ENCODE assay signal across 24 cellular contexts in the genomic region with DNA sequence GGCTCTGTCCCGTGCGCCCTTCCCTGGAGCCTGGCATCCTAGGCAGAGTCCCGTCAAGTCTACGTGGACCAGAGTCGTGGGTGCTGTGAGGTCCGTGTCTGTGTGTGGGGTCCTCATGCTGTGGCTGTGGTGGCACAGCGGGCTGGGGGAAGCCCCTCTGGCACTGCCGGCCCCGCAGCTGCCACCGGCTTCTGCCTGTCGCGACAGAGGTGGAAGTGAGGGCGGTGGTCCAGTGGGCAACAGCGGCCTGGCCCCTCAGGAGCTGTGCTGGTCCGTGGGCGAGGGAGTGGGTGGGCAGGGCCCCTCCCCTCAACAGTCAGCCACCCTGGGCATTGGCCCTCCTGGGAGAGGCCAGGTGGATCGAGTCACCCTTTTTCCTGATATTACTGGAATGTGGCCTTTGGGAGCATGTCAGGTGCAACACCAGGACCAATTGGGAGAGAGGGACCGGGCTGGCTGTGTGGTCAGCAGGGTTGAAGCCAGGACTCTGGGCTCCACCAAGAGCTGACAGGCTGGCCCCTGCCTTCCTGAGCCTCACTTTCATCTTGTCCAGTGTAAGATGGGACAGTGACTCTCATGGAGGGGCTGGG. TPM values are rescaled to one million over a fixed set of nuclear protein-coding genes. Genes with fewer than 3 reads are reported as not detected.
DNase-seq lines count a peak whose midpoint lies in the region; ATAC-seq and TF ChIP-seq lines count a peak whose summit lies in the region.
"Had no signal": no experiment of that assay in that cellular context is flagged by ENCODE, and none has a peak within 500 bp of the region (broad histone marks: within the 10 kb centered on the region; RNA-seq: fewer than 3 reads in every experiment).

No MANE protein-coding gene starts in this region.

- intact Hi-C loops in left ventricle myocardium inferior (cut with micrococcal nuclease) (no loop called here), cardiac septum (cut with DNase I) (no loop called here), prostate gland (cut with DNase I) (no loop called here)

- no peaks in the 10 kb centered on the region for H3K9me3 Mint-ChIP-seq in GM23338
- H3K9me3 Mint-ChIP-seq: activated CD8-positive, alpha-beta T cell treated with anti-CD3 and anti-CD28 coated beads for 36 hours; CD4-positive, CD25-positive, alpha-beta regulatory T cell; natural killer cell treated with Interleukin-12 subunit alpha and Interleukin-12 subunit beta and Interleukin-15 and Interleukin-18, amount 100 ng/mL, for 72 hours; T-helper 1 cell treated with Interleukin-12 subunit alpha and Interleukin-12 subunit beta and Interleukin-4 antibody, amounts not matched to agents 30 μg/mL and 1 μg/mL, for 36 hours had no signal

- TF ChIP-seq POLR2A in prostate gland (IDR thresholded peaks at IDR 0.05), result no peak

- H3K9me3 ChIP-seq in left ventricle myocardium inferior (replicated peaks) (no peaks in the 10 kb centered on the region), prostate gland (no peaks in the 10 kb centered on the region)

- no peak overlapping the region for H3K4me3 Mint-ChIP-seq in GM23338
- H3K4me3 Mint-ChIP-seq: activated CD8-positive, alpha-beta T cell treated with anti-CD3 and anti-CD28 coated beads for 36 hours; activated naive CD8-positive, alpha-beta T cell; natural killer cell treated with Interleukin-12 subunit alpha and Interleukin-12 subunit beta and Interleukin-15 and Interleukin-18, amount 100 ng/mL, for 72 hours; T-helper 1 cell treated with Interleukin-12 subunit alpha and Interleukin-12 subunit beta and Interleukin-4 antibody, amounts not matched to agents 30 μg/mL and 1 μg/mL, for 36 hours had no signal

- no peak overlapping the region for H2AFZ ChIP-seq in GM23338

- no peak overlapping the region; the same call in 1 of the 2 replicates for H3K27ac Mint-ChIP-seq in GM23338
- H3K27ac Mint-ChIP-seq: activated CD8-positive, alpha-beta T cell treated with anti-CD3 and anti-CD28 coated beads for 36 hours; activated naive CD8-positive, alpha-beta T cell; natural killer cell treated with Interleukin-12 subunit alpha and Interleukin-12 subunit beta and Interleukin-15 and Interleukin-18, amount 100 ng/mL, for 72 hours; T-helper 1 cell treated with Interleukin-12 subunit alpha and Interleukin-12 subunit beta and Interleukin-4 antibody, amounts not matched to agents 30 μg/mL and 1 μg/mL, for 36 hours had no signal

- H4K20me1 ChIP-seq in GM23338 (replicated peaks; ENCODE audit: insufficient read depth), result peaks cover under 1% of the 10 kb centered on the region; the same call in 1 of the 2 replicates

- H3K27me3 ChIP-seq in left ventricle myocardium inferior (ENCODE audit: low read depth) (no peaks in the 10 kb centered on the region), prostate gland (replicated peaks; ENCODE audit: insufficient read depth) (no peaks in the 10 kb centered on the region), GM23338 (ENCODE audit: insufficient read depth) (no peaks in the 10 kb centered on the region)

- no peaks in the 10 kb centered on the region for H3K36me3 Mint-ChIP-seq in GM23338 (ENCODE audit: low read depth)
- H3K36me3 Mint-ChIP-seq: activated naive CD8-positive, alpha-beta T cell; CD4-positive, CD25-positive, alpha-beta regulatory T cell; natural killer cell treated with Interleukin-12 subunit alpha and Interleukin-12 subunit beta and Interleukin-15 and Interleukin-18, amount 100 ng/mL, for 72 hours had no signal

- H3K4me2 ChIP-seq in GM23338, result no peak overlapping the region

- no peak for ATAC-seq in GM23338
- ATAC-seq in HG02981 (IDR thresholded peaks at IDR 0.05; ENCODE audit: unreplicated experiment), result no peak
- no peak for ATAC-seq in HG03469 (IDR thresholded peaks at IDR 0.05; ENCODE audit: unreplicated experiment)
- ATAC-seq: activated CD8-positive, alpha-beta T cell treated with anti-CD3 and anti-CD28 coated beads for 36 hours; left ventricle myocardium superior; natural killer cell treated with Interleukin-12 subunit alpha and Interleukin-12 subunit beta and Interleukin-15 and Interleukin-18, amount 100 ng/mL, for 72 hours had no signal

- H3K27me3 Mint-ChIP-seq in GM23338 (ENCODE audit: insufficient read depth, low read depth, poor library complexity), result peaks cover 13% of the 10 kb centered on the region
- H3K27me3 Mint-ChIP-seq: activated CD8-positive, alpha-beta T cell treated with anti-CD3 and anti-CD28 coated beads for 36 hours; activated naive CD8-positive, alpha-beta T cell; natural killer cell treated with Interleukin-12 subunit alpha and Interleukin-12 subunit beta and Interleukin-15 and Interleukin-18, amount 100 ng/mL, for 72 hours had no signal

- H3K4me1 Mint-ChIP-seq in GM23338, result peaks cover 11% of the 10 kb centered on the region

- peaks cover 60% of the 10 kb centered on the region for H3K79me2 ChIP-seq in GM23338 (replicated peaks; ENCODE audit: insufficient read depth)

- TF ChIP-seq CTCF in left ventricle myocardium inferior (IDR thresholded peaks at IDR 0.05; ENCODE audit: borderline replicate concordance) (no peak), prostate gland (IDR thresholded peaks at IDR 0.05) (no peak), GM23338 (conservative IDR thresholded peaks at IDR 0.05; ENCODE audit: low read depth in 2 of 2) (no peak)

- H3K9me2 ChIP-seq in GM23338 (ENCODE audit: insufficient read depth), result no peaks in the 10 kb centered on the region

- H3F3A ChIP-seq in GM23338 (replicated peaks; ENCODE audit: low read depth), result no peaks in the 10 kb centered on the region

- no peaks in the 10 kb centered on the region for H3K36me3 ChIP-seq in left ventricle myocardium inferior
- no peaks in the 10 kb centered on the region for H3K36me3 ChIP-seq in prostate gland
- no peaks in the 10 kb centered on the region for H3K36me3 ChIP-seq in GM23338 (ENCODE audit: insufficient read depth)

- H3K4me3 ChIP-seq in left ventricle myocardium inferior (no peak overlapping the region), prostate gland (no peak overlapping the region), GM23338 (no peak overlapping the region)
- H3K4me3 ChIP-seq: SK-N-MC had no signal

- H3K4me1 ChIP-seq in left ventricle myocardium inferior, result peaks cover 99% of the 10 kb centered on the region
- H3K4me1 ChIP-seq in prostate gland (replicated peaks), result peaks cover 65% of the 10 kb centered on the region
- H3K4me1 ChIP-seq in GM23338 (ENCODE audit: insufficient read depth), result no peaks in the 10 kb centered on the region

- DNase-seq in left ventricle myocardium inferior (no peak), cardiac septum (ENCODE audit: low spot score) (no peak), kidney tubule cell (ENCODE audit: low spot score) (peak; percentile 56), prostate gland (ENCODE audit: low spot score) (no peak), NCI-H1694 treated with DMSO at 0.1 percent for 48 hours (lab: John Stamatoyannopoulos, UW) (no peak), GM23338 (ENCODE audit: low spot score) (no peak)
- DNase-seq: 8988T; activated CD4-positive, alpha-beta T cell treated with anti-CD3 and anti-CD28 coated beads for 1 hour; activated CD8-positive, alpha-beta T cell treated with anti-CD3 and anti-CD28 coated beads for 36 hours; aorta; caudate nucleus; CD4-positive, CD25-positive, alpha-beta regulatory T cell; cortex of kidney; KG1; left ventricle myocardium superior; MM.1S; NCI-H1417 treated with DMSO at 0.1 percent for 48 hours; NCI-H774 had no signal

- H3K27ac ChIP-seq in left ventricle myocardium inferior (replicated peaks) (peak overlapping the region; percentile 85), prostate gland (peak overlapping the region; percentile 36 to 95), GM23338 (ENCODE audit: low read depth) (no peak overlapping the region)
- H3K27ac ChIP-seq: SK-N-MC had no signal

- 86% methylated on average over 14 of the region's 18 CpGs for WGBS in prostate gland

TF ChIP-seq in GM23338, 12 proteins besides CTCF, POLR2A, EP300 and RAD21 (continues in another document):
- TF ChIP-seq, protein P1, sequence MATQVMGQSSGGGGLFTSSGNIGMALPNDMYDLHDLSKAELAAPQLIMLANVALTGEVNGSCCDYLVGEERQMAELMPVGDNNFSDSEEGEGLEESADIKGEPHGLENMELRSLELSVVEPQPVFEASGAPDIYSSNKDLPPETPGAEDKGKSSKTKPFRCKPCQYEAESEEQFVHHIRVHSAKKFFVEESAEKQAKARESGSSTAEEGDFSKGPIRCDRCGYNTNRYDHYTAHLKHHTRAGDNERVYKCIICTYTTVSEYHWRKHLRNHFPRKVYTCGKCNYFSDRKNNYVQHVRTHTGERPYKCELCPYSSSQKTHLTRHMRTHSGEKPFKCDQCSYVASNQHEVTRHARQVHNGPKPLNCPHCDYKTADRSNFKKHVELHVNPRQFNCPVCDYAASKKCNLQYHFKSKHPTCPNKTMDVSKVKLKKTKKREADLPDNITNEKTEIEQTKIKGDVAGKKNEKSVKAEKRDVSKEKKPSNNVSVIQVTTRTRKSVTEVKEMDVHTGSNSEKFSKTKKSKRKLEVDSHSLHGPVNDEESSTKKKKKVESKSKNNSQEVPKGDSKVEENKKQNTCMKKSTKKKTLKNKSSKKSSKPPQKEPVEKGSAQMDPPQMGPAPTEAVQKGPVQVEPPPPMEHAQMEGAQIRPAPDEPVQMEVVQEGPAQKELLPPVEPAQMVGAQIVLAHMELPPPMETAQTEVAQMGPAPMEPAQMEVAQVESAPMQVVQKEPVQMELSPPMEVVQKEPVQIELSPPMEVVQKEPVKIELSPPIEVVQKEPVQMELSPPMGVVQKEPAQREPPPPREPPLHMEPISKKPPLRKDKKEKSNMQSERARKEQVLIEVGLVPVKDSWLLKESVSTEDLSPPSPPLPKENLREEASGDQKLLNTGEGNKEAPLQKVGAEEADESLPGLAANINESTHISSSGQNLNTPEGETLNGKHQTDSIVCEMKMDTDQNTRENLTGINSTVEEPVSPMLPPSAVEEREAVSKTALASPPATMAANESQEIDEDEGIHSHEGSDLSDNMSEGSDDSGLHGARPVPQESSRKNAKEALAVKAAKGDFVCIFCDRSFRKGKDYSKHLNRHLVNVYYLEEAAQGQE (IDR thresholded peaks at IDR 0.05; ENCODE audit: unreplicated experiment), result no peak

RNA-seq across cellular contexts. Expression of a gene that starts 11.9 kb away (rescaled TPM):
- total RNA-seq in left ventricle myocardium inferior, result 27.9 TPM
- 9.8 TPM for total RNA-seq in cardiac septum
- total RNA-seq in prostate gland, result 100 to 1,000 TPM; 125 to 148 TPM
- 16.7 and 22.7 TPM in 2 replicates for total RNA-seq in GM23338 (2014; rRNA removed; shearing (Covaris generic))
- 21.7 and 22.7 TPM in 2 replicates for polyA plus RNA-seq in GM23338 (2016; fragmentation: Nextera tagmentation; extraction: Ambion mirVana)

RNA-seq across cellular contexts. Expression of a gene that starts 55.2 kb away (rescaled TPM):
- total RNA-seq in left ventricle myocardium inferior (15.9 TPM), cardiac septum (21.7 TPM), prostate gland (10 to 100 TPM; 30.6 to 35.3 TPM)
- 8.2 and 12.3 TPM in 2 replicates for total RNA-seq in GM23338 (2014; rRNA removed; shearing (Covaris generic))
- polyA plus RNA-seq in GM23338 (2016; fragmentation: Nextera tagmentation; extraction: Ambion mirVana), result 13.2 and 14.0 TPM in 2 replicates
